ENCODE assay signal across 8 cellular contexts in genomic region chr19:13774217-13775191, GRCh38. TPM values are rescaled to one million over a fixed set of nuclear protein-coding genes. Genes with fewer than 3 reads are reported as not detected.
DNase-seq lines count a peak whose midpoint lies in the region; ATAC-seq and TF ChIP-seq lines count a peak whose summit lies in the region.

Gene C19orf53 (plus strand): TSS chr19:13774456. CDS start chr19:13774478, 22 bp downstream.

- peak; percentile 99 for ATAC-seq in RWPE2 (ENCODE audit: low read depth)
- peak; percentile 89 to 91 for ATAC-seq in naive thymus-derived CD8-positive, alpha-beta T cell

- H3K4me3 Mint-ChIP-seq in activated T-helper 2 cell treated with anti-CD3 and anti-CD28 coated beads, Interferon-gamma antibody, Interleukin-2, Interleukin-4, amounts not matched to agents 10 μg/mL and 5 μg/mL and 100 μg/mL, durations not matched to agents 14 hours and 24 hours and 36 hours (ENCODE audit: low read depth), result peak within 1 kb of the TSS; percentile 99
- peak within 1 kb of the TSS; percentile 98 to 100 (median 100) for H3K4me3 Mint-ChIP-seq in naive thymus-derived CD8-positive, alpha-beta T cell

- peak within 1 kb of the TSS; percentile 61 for H3K4me3 ChIP-seq in RWPE2 (ENCODE audit: severe bottlenecking)
- peak within 1 kb of the TSS; percentile 93 for H3K4me3 ChIP-seq in fibroblast of mammary gland (ENCODE audit: control insufficient read depth, low read depth, low read length)

- POLR2A ChIA-PET in naive thymus-derived CD8-positive, alpha-beta T cell (lab: Charles Lee), result interaction anchor here (0.5 to 4.2 kb wide), 17 partner anchors 9 to 392 kb away, joined by 3 to 39 read pairs (median 6); partner anchors contain the start of genes MRI1 and ZSWIM4

- H3K36me3 Mint-ChIP-seq in activated T-helper 2 cell treated with anti-CD3 and anti-CD28 coated beads, Interferon-gamma antibody, Interleukin-2, Interleukin-4, amounts not matched to agents 10 μg/mL and 5 μg/mL and 100 μg/mL, durations not matched to agents 14 hours and 24 hours and 36 hours (ENCODE audit: low read depth), result peaks cover 48% of the 10 kb centered on the region
- H3K36me3 Mint-ChIP-seq in naive thymus-derived CD8-positive, alpha-beta T cell, result peaks cover 0 to 64% (median 4%) of the 10 kb centered on the region in 3 donors

- H3K9me3 ChIP-seq in RWPE2 (ENCODE audit: severe bottlenecking), result no peaks in the 10 kb centered on the region

- H3K4me1 ChIP-seq in RWPE2 (ENCODE audit: insufficient read depth, poor library complexity, severe bottlenecking), result peaks cover 6% of the 10 kb centered on the region

- intact Hi-C loops in activated T-helper 2 cell treated with anti-CD3 and anti-CD28 coated beads, Interferon-gamma antibody, Interleukin-2, Interleukin-4, amounts not matched to agents 10 μg/mL and 5 μg/mL and 100 μg/mL, durations not matched to agents 14 hours and 24 hours and 36 hours (cut with micrococcal nuclease), result loop anchor here (1.0 to 2.0 kb wide), 2 partner anchors 21 to 362 kb away; partner anchors contain the start of genes ASF1B and ZSWIM4

- no peaks in the 10 kb centered on the region for H3K9me3 Mint-ChIP-seq in activated T-helper 2 cell treated with anti-CD3 and anti-CD28 coated beads, Interferon-gamma antibody, Interleukin-2, Interleukin-4, amounts not matched to agents 10 μg/mL and 5 μg/mL and 100 μg/mL, durations not matched to agents 14 hours and 24 hours and 36 hours
- H3K9me3 Mint-ChIP-seq in naive thymus-derived CD8-positive, alpha-beta T cell, result no peaks in the 10 kb centered on the region

- H3K4me1 Mint-ChIP-seq in activated T-helper 2 cell treated with anti-CD3 and anti-CD28 coated beads, Interferon-gamma antibody, Interleukin-2, Interleukin-4, amounts not matched to agents 10 μg/mL and 5 μg/mL and 100 μg/mL, durations not matched to agents 14 hours and 24 hours and 36 hours (ENCODE audit: low read depth), result peaks cover 14% of the 10 kb centered on the region
- peaks cover 18 to 44% (median 30%) of the 10 kb centered on the region in 4 donors for H3K4me1 Mint-ChIP-seq in naive thymus-derived CD8-positive, alpha-beta T cell

- peaks cover 62% of the 10 kb centered on the region for H3K36me3 ChIP-seq in RWPE2 (ENCODE audit: low read depth)

- TF ChIP-seq CTCF in RWPE2 (IDR thresholded peaks at IDR 0.05; ENCODE audit: poor library complexity, severe bottlenecking), result no peak
- no peak for TF ChIP-seq CTCF in fibroblast of mammary gland (conservative IDR thresholded peaks at IDR 0.05; ENCODE audit: control insufficient read depth, insufficient read depth, low read depth, low read length)

- peak within 1 kb of the TSS; percentile 97 for H3K27ac Mint-ChIP-seq in activated T-helper 2 cell treated with anti-CD3 and anti-CD28 coated beads, Interferon-gamma antibody, Interleukin-2, Interleukin-4, amounts not matched to agents 10 μg/mL and 5 μg/mL and 100 μg/mL, durations not matched to agents 14 hours and 24 hours and 36 hours
- peak within 1 kb of the TSS; percentile 96 to 100 (median 99) for H3K27ac Mint-ChIP-seq in naive thymus-derived CD8-positive, alpha-beta T cell

- peak within 1 kb of the TSS; percentile 67 for H3K27ac ChIP-seq in RWPE2 (ENCODE audit: poor library complexity, severe bottlenecking)

- no peaks in the 10 kb centered on the region for H3K27me3 ChIP-seq in RWPE2 (ENCODE audit: insufficient read depth, poor library complexity, severe bottlenecking)

- peak; percentile 94 for DNase-seq in EH (ENCODE audit: low read depth)
- peak; percentile 93 for DNase-seq in H4 (ENCODE audit: low spot score)
- DNase-seq in LoVo (ENCODE audit: low spot score), result peak; percentile 90
- DNase-seq in RWPE2 (ENCODE audit: low spot score), result peak; percentile 87
- peak; percentile 87 for DNase-seq in activated T-helper 2 cell treated with anti-CD3 and anti-CD28 coated beads, Interferon-gamma antibody, Interleukin-2, Interleukin-4, amounts not matched to agents 10 μg/mL and 5 μg/mL and 100 μg/mL, durations not matched to agents 14 hours and 24 hours and 36 hours (ENCODE audit: low spot score)
- peak; percentile 93 for DNase-seq in fibroblast of mammary gland (ENCODE audit: low read depth)
- peak; percentile 73 to 93 (median 84) for DNase-seq in naive thymus-derived CD8-positive, alpha-beta T cell
- DNase-seq in stimulated activated naive CD4-positive, alpha-beta T cell (lab: John Stamatoyannopoulos, UW), result peak; percentile 79 to 86 (median 82)

- H3K27me3 Mint-ChIP-seq in activated T-helper 2 cell treated with anti-CD3 and anti-CD28 coated beads, Interferon-gamma antibody, Interleukin-2, Interleukin-4, amounts not matched to agents 10 μg/mL and 5 μg/mL and 100 μg/mL, durations not matched to agents 14 hours and 24 hours and 36 hours (ENCODE audit: low read depth), result no peaks in the 10 kb centered on the region
- H3K27me3 Mint-ChIP-seq in naive thymus-derived CD8-positive, alpha-beta T cell, result no peaks in the 10 kb centered on the region

RNA-seq across cellular contexts. Expression of gene C19orf53, which starts in this region (rescaled TPM):
- 306 and 385 TPM in 2 replicates for total RNA-seq in H4 (2014; rRNA removed; shearing (Covaris generic))
- total RNA-seq in activated T-helper 2 cell treated with anti-CD3 and anti-CD28 coated beads, Interferon-gamma antibody, Interleukin-2, Interleukin-4, amounts not matched to agents 10 μg/mL and 5 μg/mL and 100 μg/mL, durations not matched to agents 14 hours and 24 hours and 36 hours, result 131 and 137 TPM in 2 replicates
- 10 to 100 TPM; 74.1 to 80.0 TPM for total RNA-seq in naive thymus-derived CD8-positive, alpha-beta T cell
- 100 to 1,000 TPM; 248 to 324 (median 278) TPM for polyA plus RNA-seq in naive thymus-derived CD8-positive, alpha-beta T cell

Comparison
In these comparisons a context has a peak if more than half of its experiments do, and no peak if none do; other contexts are left out.
1. Peak in every context shown above with its lines: DNase-seq, ATAC-seq, H3K4me3 ChIP-seq and H3K27ac ChIP-seq.